28 cellular contexts compared by ENCODE assay signal in genomic region chr3:186973702-186974101, GRCh38. TPM values are rescaled to one million over a fixed set of nuclear protein-coding genes. Genes with fewer than 3 reads are reported as not detected.
DNase-seq lines count a peak whose midpoint lies in the region; ATAC-seq and TF ChIP-seq lines count a peak whose summit lies in the region.
"Had no signal": no experiment of that assay in that cellular context is flagged by ENCODE, and none has a peak within 500 bp of the region (broad histone marks: within the 10 kb centered on the region; RNA-seq: fewer than 3 reads in every experiment).

No MANE protein-coding gene starts in this region.

- H3K36me3 ChIP-seq in liver (ENCODE audit: control insufficient read depth in 4 of 4, insufficient read depth in 3 of 4, low read depth in 1 of 4, low read length in 3 of 4), result peaks cover 0 to 4% (median 0%) of the 10 kb centered on the region in 4 donors
- H3K36me3 ChIP-seq: neural progenitor cell, sigmoid colon, transverse colon had no signal

- peaks cover 12 to 49% (median 35%) of the 10 kb centered on the region in 4 donors for H3K4me1 ChIP-seq in liver (ENCODE audit: control insufficient read depth in 4 of 4, insufficient read depth in 4 of 4, low read length in 3 of 4)

- H3K4me1 Mint-ChIP-seq in activated naive CD4-positive, alpha-beta T cell treated with anti-CD3 and anti-CD28 coated beads, Interleukin-2, amount 10 ng/mL, durations not matched to agents 7 days and 5 days, result peaks cover 11% of the 10 kb centered on the region
- H3K4me1 Mint-ChIP-seq in T-helper 17 cell, result peaks cover 24% of the 10 kb centered on the region

- H3K9ac ChIP-seq in liver (ENCODE audit: low read depth in 1 of 2, low read length in 2 of 2), result peak overlapping the region in 1 of 2 donors; percentile 21
- H3K9ac ChIP-seq: neural progenitor cell had no signal

- H3K4me3 ChIP-seq in liver (ENCODE audit: low read depth in 1 of 3, low read length in 3 of 3), result no peak overlapping the region
- H3K4me3 ChIP-seq: GM23338, heart left ventricle, neural progenitor cell, sigmoid colon, transverse colon had no signal

- H3K4me3 Mint-ChIP-seq in activated naive CD4-positive, alpha-beta T cell treated with anti-CD3 and anti-CD28 coated beads, Interleukin-2, amount 10 ng/mL, durations not matched to agents 7 days and 5 days, result no peak overlapping the region
- H3K4me3 Mint-ChIP-seq in T-helper 17 cell, result no peak overlapping the region
- H3K4me3 Mint-ChIP-seq: activated CD8-positive, alpha-beta T cell treated with anti-CD3 and anti-CD28 coated beads, Interleukin-2, amount 10 ng/mL, durations not matched to agents 7 days and 5 days; GM23338; stimulated activated naive CD8-positive, alpha-beta T cell treated with anti-CD3 and anti-CD28 coated beads, Interleukin-15, amount 100 ng/mL, for 72 hours had no signal

- H3K27ac Mint-ChIP-seq in activated naive CD4-positive, alpha-beta T cell treated with anti-CD3 and anti-CD28 coated beads, Interleukin-2, amount 10 ng/mL, durations not matched to agents 7 days and 5 days, result peak overlapping the region; percentile 55
- H3K27ac Mint-ChIP-seq in T-helper 17 cell, result peak overlapping the region; percentile 29
- H3K27ac Mint-ChIP-seq: activated CD8-positive, alpha-beta T cell treated with anti-CD3 and anti-CD28 coated beads, Interleukin-2, amount 10 ng/mL, durations not matched to agents 7 days and 5 days; neural progenitor cell had no signal

- CTCF ChIA-PET in activated naive CD4-positive, alpha-beta T cell treated with anti-CD3 and anti-CD28 coated beads, Interleukin-2, amount 10 ng/mL, durations not matched to agents 7 days and 5 days (lab: Charles Lee), result interaction anchor here (0.9 to 1.6 kb wide), 3 partner anchors 12 to 124 kb away, joined by 4 to 5 read pairs (median 5); no protein-coding TSS in a partner anchor

- H3K27me3 Mint-ChIP-seq in activated naive CD4-positive, alpha-beta T cell treated with anti-CD3 and anti-CD28 coated beads, Interleukin-2, amount 10 ng/mL, durations not matched to agents 7 days and 5 days, result no peaks in the 10 kb centered on the region
- no peaks in the 10 kb centered on the region for H3K27me3 Mint-ChIP-seq in T-helper 17 cell
- H3K27me3 Mint-ChIP-seq: stimulated activated naive CD8-positive, alpha-beta T cell treated with anti-CD3 and anti-CD28 coated beads, Interleukin-15, amount 100 ng/mL, for 72 hours had no signal

- H3K9me3 ChIP-seq in T-helper 17 cell (ENCODE audit: control insufficient read depth, low read length, poor library complexity, severe bottlenecking), result no peaks in the 10 kb centered on the region
- H3K9me3 ChIP-seq in liver (ENCODE audit: control insufficient read depth in 4 of 4, low read length in 3 of 4), result no peaks in the 10 kb centered on the region
- H3K9me3 ChIP-seq: BE2C, heart left ventricle, sigmoid colon, transverse colon had no signal

- ATAC-seq in T-helper 17 cell (no peak), GM18517 (IDR thresholded peaks at IDR 0.05; ENCODE audit: unreplicated experiment) (no peak), left lobe of liver (no peak)
- ATAC-seq: activated CD8-positive, alpha-beta T cell treated with anti-CD3 and anti-CD28 coated beads, Interleukin-2, amount 10 ng/mL, durations not matched to agents 7 days and 5 days; GM23338; heart left ventricle; stimulated activated naive CD8-positive, alpha-beta T cell treated with anti-CD3 and anti-CD28 coated beads, Interleukin-15, amount 100 ng/mL, for 72 hours had no signal

- no peak for TF ChIP-seq CTCF in liver (IDR thresholded peaks at IDR 0.05; ENCODE audit: low read depth, low read length, missing input control)

- in situ Hi-C loops in G401 (cut with HindIII; ENCODE audit: low sequenced_read_pairs), result no loop called here

- peaks cover 64% of the 10 kb centered on the region for H3K36me3 Mint-ChIP-seq in activated naive CD4-positive, alpha-beta T cell treated with anti-CD3 and anti-CD28 coated beads, Interleukin-2, amount 10 ng/mL, durations not matched to agents 7 days and 5 days
- peaks cover 6% of the 10 kb centered on the region for H3K36me3 Mint-ChIP-seq in T-helper 17 cell (ENCODE audit: low read depth)

- no peaks in the 10 kb centered on the region for H3K27me3 ChIP-seq in liver (ENCODE audit: control insufficient read depth in 4 of 4, insufficient read depth in 4 of 4, low read length in 3 of 4)
- H3K27me3 ChIP-seq: BE2C, heart left ventricle, neural progenitor cell, sigmoid colon, transverse colon had no signal

- DNase-seq in activated naive CD4-positive, alpha-beta T cell treated with anti-CD3 and anti-CD28 coated beads, Interleukin-2, amount 10 ng/mL, durations not matched to agents 7 days and 5 days, result no peak
- DNase-seq in activated naive CD4-positive, alpha-beta T cell (lab: John Stamatoyannopoulos, UW), result no peak
- DNase-seq in T-helper 17 cell (no peak), substantia nigra (lab: John Stamatoyannopoulos, UW) (no peak), G401 (ENCODE audit: low spot score) (no peak), left lobe of liver (ENCODE audit: low spot score) (no peak)
- DNase-seq: activated CD4-positive, alpha-beta T cell treated with anti-CD3 and anti-CD28 coated beads for 1 hour; activated CD8-positive, alpha-beta T cell treated with anti-CD3 and anti-CD28 coated beads, Interleukin-2, amount 10 ng/mL, durations not matched to agents 7 days and 5 days; amniotic stem cell; BE2C; Calu3; effector CD8-positive, alpha-beta T cell; erythroblast; heart left ventricle; kidney glomerular epithelial cell; NCI-H1092; NCI-H187; NCI-H2171; NCI-H510A; sigmoid colon; stimulated activated naive CD8-positive, alpha-beta T cell treated with anti-CD3 and anti-CD28 coated beads, Interleukin-15, amount 100 ng/mL, for 72 hours; T-helper 1 cell; transverse colon had no signal

- WGBS in liver, result 84% methylated on average over 7 of the region's 7 CpGs

- H3K27ac ChIP-seq in liver (ENCODE audit: low read depth in 1 of 2, low read length in 2 of 2) (peak overlapping the region; percentile 91 to 98), substantia nigra (ENCODE audit: low read depth, low read length, poor library complexity, severe bottlenecking) (peak overlapping the region; percentile 4)
- H3K27ac ChIP-seq: neural progenitor cell, RWPE1, sigmoid colon, transverse colon had no signal

- no peaks in the 10 kb centered on the region for H3K9me3 Mint-ChIP-seq in activated naive CD4-positive, alpha-beta T cell treated with anti-CD3 and anti-CD28 coated beads, Interleukin-2, amount 10 ng/mL, durations not matched to agents 7 days and 5 days
- H3K9me3 Mint-ChIP-seq: GM23338; neural progenitor cell; stimulated activated naive CD8-positive, alpha-beta T cell treated with anti-CD3 and anti-CD28 coated beads, Interleukin-15, amount 100 ng/mL, for 72 hours had no signal

- TF ChIP-seq RAD21 in liver (IDR thresholded peaks at IDR 0.05), result no peak

TF ChIP-seq in liver, 16 proteins besides CTCF, POLR2A, EP300 and RAD21 (continues in another document):
- TF ChIP-seq JUND (IDR thresholded peaks at IDR 0.05), result no peak
- no peak for TF ChIP-seq FOXA2 (IDR thresholded peaks at IDR 0.05)
- no peak for TF ChIP-seq RXRA (IDR thresholded peaks at IDR 0.05)
- TF ChIP-seq EGR1 (IDR thresholded peaks at IDR 0.05; ENCODE audit: low read depth in 2 of 2), result no peak
- TF ChIP-seq SP1 (IDR thresholded peaks at IDR 0.05), result no peak
- no peak for TF ChIP-seq NR2F2 (IDR thresholded peaks at IDR 0.05)
- TF ChIP-seq YY1 (IDR thresholded peaks at IDR 0.05), result no peak
- TF ChIP-seq REST (IDR thresholded peaks at IDR 0.05), result no peak
- no peak for TF ChIP-seq ATF3 (IDR thresholded peaks at IDR 0.05)

RNA-seq across cellular contexts. Expression of gene ST6GAL1, which starts 43.4 kb away (rescaled TPM):
- total RNA-seq in T-helper 17 cell (100 to 1,000 TPM; 109 to 134 TPM), liver (100 to 1,000 TPM; 102 to 376 TPM), left lobe of liver (410 TPM)
- polyA plus RNA-seq in liver, result 100 to 1,000 TPM; 280 to 425 TPM
- total RNA-seq in G401 (2014; rRNA removed; shearing (Covaris generic)), result 3.6 and 11.8 TPM in 2 replicates
